13 cellular contexts compared by ENCODE assay signal in the genomic region with DNA sequence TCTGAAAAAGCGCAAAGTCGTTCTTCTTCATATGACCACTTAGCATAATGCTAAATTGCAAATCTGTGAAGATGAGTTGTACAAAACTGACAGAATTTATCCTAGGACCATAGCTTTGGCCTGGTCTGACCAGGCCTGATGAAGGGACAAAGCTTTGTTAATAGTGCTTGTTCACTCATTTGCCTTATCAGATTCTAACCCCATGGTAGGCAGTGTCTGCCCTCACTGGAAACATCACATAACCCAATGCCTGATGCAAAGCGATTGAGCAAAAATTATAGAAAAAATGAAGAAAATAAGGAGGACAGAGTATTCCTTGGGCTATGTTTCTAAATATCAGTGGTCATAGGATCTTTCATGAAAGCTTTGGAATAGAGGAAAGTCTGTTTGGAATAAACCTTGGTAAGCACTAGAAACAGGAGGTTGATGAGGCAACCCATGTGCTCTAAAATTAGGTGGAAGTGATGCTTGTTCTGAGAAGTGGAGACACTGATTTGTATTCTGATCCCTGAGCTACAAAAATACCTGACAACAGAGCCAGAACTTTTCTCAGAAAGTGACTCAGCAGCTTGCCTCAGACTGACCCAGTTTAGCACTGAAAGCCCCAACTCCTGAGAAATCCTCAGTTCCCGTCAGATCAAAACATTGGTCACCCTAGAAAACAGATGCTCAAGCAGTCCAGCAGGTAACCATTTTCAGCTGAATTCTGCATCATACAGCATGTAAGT.
DNase-seq lines count a peak whose midpoint lies in the region; ATAC-seq, FAIRE-seq and TF ChIP-seq lines count a peak whose summit lies in the region.
"Had no signal": no experiment of that assay in that cellular context is flagged by ENCODE, and none has a peak within 500 bp of the region (broad histone marks: within the 10 kb centered on the region; RNA-seq: fewer than 3 reads in every experiment).

No MANE protein-coding gene starts in this region.

- no peak overlapping the region for H2AK5ac ChIP-seq in mesenchymal stem cell (ENCODE audit: low read length, severe bottlenecking)

- no peak for DNase-seq in heart left ventricle
- DNase-seq in Right ventricle myocardium inferior (ENCODE audit: missing footprints), result no peak
- peak; percentile 8 for DNase-seq in cerebellar cortex (ENCODE audit: low spot score)
- DNase-seq in mesenchymal stem cell, result peak; percentile 68
- no peak for DNase-seq in aorta
- no peak for DNase-seq in urothelium cell line (ENCODE audit: low spot score)
- DNase-seq in WERI-Rb-1, result no peak
- no peak for DNase-seq in NCI-H1436 treated with DMSO at 0.1 percent for 48 hours (lab: John Stamatoyannopoulos, UW)
- DNase-seq: CD8-positive, alpha-beta memory T cell; endodermal cell; NCI-H1092 treated with DMSO at 0.1 percent for 48 hours; NCI-H2227 treated with DMSO at 0.1 percent for 48 hours; transverse colon had no signal

- H3K79me1 ChIP-seq in mesenchymal stem cell (replicated peaks; ENCODE audit: low read length, poor library complexity, severe bottlenecking), result no peaks in the 10 kb centered on the region

- TF ChIP-seq POLR2A in heart left ventricle (IDR thresholded peaks at IDR 0.05), result no peak

- H3K4me1 ChIP-seq in heart left ventricle (peaks cover 0 to 13% (median 0%) of the 10 kb centered on the region in 12 donors), mesenchymal stem cell (ENCODE audit: control insufficient read depth, insufficient read depth, low read depth, low read length) (peaks cover 7% of the 10 kb centered on the region), aorta (ENCODE audit: control insufficient read depth in 1 of 2, insufficient read depth in 2 of 2, low read length in 2 of 2) (peaks cover 0 to 3% of the 10 kb centered on the region in 2 donors)

- WGBS in heart left ventricle, 4 donors, result 88 to 95% (median 91%) methylated on average over 4 of the region's 4 CpGs
- WGBS in mesenchymal stem cell, result 90% methylated on average over 2 of the region's 4 CpGs
- 73 to 74% methylated on average over 4 of the region's 4 CpGs for WGBS in aorta, 2 donors

- no peak overlapping the region for H2BK120ac ChIP-seq in mesenchymal stem cell (ENCODE audit: low read depth, low read length)

- intact Hi-C loops in heart left ventricle (cut with DNase I), result no loop called here
- intact Hi-C loops in Right ventricle myocardium inferior (cut with DNase I), result no loop called here
- intact Hi-C loops in aorta (cut with DNase I), result loop anchor here in 1 of 2 donors (5.0 kb wide), 2 partner anchors 48 to 68 kb away; no protein-coding TSS in a partner anchor

- no peaks in the 10 kb centered on the region for H3K27me3 ChIP-seq in heart left ventricle
- no peaks in the 10 kb centered on the region for H3K27me3 ChIP-seq in mesenchymal stem cell (ENCODE audit: control insufficient read depth in 1 of 2, insufficient read depth in 1 of 2, low read length in 2 of 2)
- no peaks in the 10 kb centered on the region for H3K27me3 ChIP-seq in aorta (ENCODE audit: control insufficient read depth in 1 of 2, insufficient read depth in 2 of 2, low read length in 1 of 2)
- H3K27me3 ChIP-seq in WERI-Rb-1 (ENCODE audit: insufficient read depth, low read depth, severe bottlenecking), result no peaks in the 10 kb centered on the region
- H3K27me3 ChIP-seq: transverse colon had no signal

- no peak overlapping the region for H2BK5ac ChIP-seq in mesenchymal stem cell (ENCODE audit: low read depth, low read length, poor library complexity, severe bottlenecking)

- H3K4me3 ChIP-seq in heart left ventricle, result no peak overlapping the region
- H3K4me3 ChIP-seq in mesenchymal stem cell (ENCODE audit: insufficient read depth in 1 of 2, low read depth in 1 of 2, low read length in 2 of 2), result no peak overlapping the region
- no peak overlapping the region for H3K4me3 ChIP-seq in aorta (ENCODE audit: low read length in 2 of 2)
- no peak overlapping the region for H3K4me3 ChIP-seq in WERI-Rb-1 (ENCODE audit: low read depth, low read length)
- H3K4me3 ChIP-seq: transverse colon had no signal

- FAIRE-seq in urothelium cell line (lab: Jason Lieb, UNC), result no peak

- H2AFZ ChIP-seq in mesenchymal stem cell (ENCODE audit: low read depth, low read length), result no peak overlapping the region

- H4K8ac ChIP-seq in mesenchymal stem cell (ENCODE audit: low read length), result no peak overlapping the region

- H3K9ac ChIP-seq in mesenchymal stem cell (ENCODE audit: low read length), result no peak overlapping the region

- no peak overlapping the region for H3K14ac ChIP-seq in mesenchymal stem cell (ENCODE audit: low read length in 2 of 2)

- H3K27ac ChIP-seq in heart left ventricle, result no peak overlapping the region
- H3K27ac ChIP-seq in mesenchymal stem cell (ENCODE audit: low read length, poor library complexity, severe bottlenecking), result no peak overlapping the region
- H3K27ac ChIP-seq in aorta (ENCODE audit: low read depth in 1 of 2, low read length in 2 of 2), result peak overlapping the region in 1 of 2 donors; percentile 59
- H3K27ac ChIP-seq in WERI-Rb-1, result no peak overlapping the region

- no peak overlapping the region for H4K91ac ChIP-seq in mesenchymal stem cell (ENCODE audit: low read length)

- H2BK12ac ChIP-seq in mesenchymal stem cell (ENCODE audit: low read length in 2 of 2), result peak overlapping the region; percentile 10 to 28

- H3K23ac ChIP-seq in mesenchymal stem cell (ENCODE audit: low read length in 2 of 2), result no peak overlapping the region

- H3K4me2 ChIP-seq in mesenchymal stem cell (ENCODE audit: low read length, poor library complexity, severe bottlenecking), result no peak overlapping the region

- H2BK15ac ChIP-seq in mesenchymal stem cell (ENCODE audit: low read depth, poor library complexity, severe bottlenecking), result no peak overlapping the region

- H3K9me3 ChIP-seq in heart left ventricle (no peaks in the 10 kb centered on the region), mesenchymal stem cell (ENCODE audit: control insufficient read depth, low read length) (no peaks in the 10 kb centered on the region), aorta (ENCODE audit: control insufficient read depth, low read length) (no peaks in the 10 kb centered on the region), WERI-Rb-1 (ENCODE audit: severe bottlenecking) (no peaks in the 10 kb centered on the region)
- H3K9me3 ChIP-seq: transverse colon had no signal

- peak in 3 of 4 donors; percentile 47 to 74 (median 72) for ATAC-seq in heart left ventricle
- no peak for ATAC-seq in Right ventricle myocardium inferior
- peak; percentile 69 for ATAC-seq in aorta (ENCODE audit: low FRiP score)

- H3K36me3 ChIP-seq in heart left ventricle, result no peaks in the 10 kb centered on the region
- no peaks in the 10 kb centered on the region for H3K36me3 ChIP-seq in mesenchymal stem cell (ENCODE audit: control insufficient read depth in 1 of 2, insufficient read depth in 2 of 2, low read depth in 1 of 2, low read length in 2 of 2)
- no peaks in the 10 kb centered on the region for H3K36me3 ChIP-seq in aorta (ENCODE audit: control insufficient read depth in 1 of 2, insufficient read depth in 2 of 2, low read length in 1 of 2)
- no peaks in the 10 kb centered on the region for H3K36me3 ChIP-seq in WERI-Rb-1
- H3K36me3 ChIP-seq: transverse colon had no signal

- TF ChIP-seq CTCF in heart left ventricle (IDR thresholded peaks at IDR 0.05) (no peak), WERI-Rb-1 (IDR thresholded peaks at IDR 0.05; ENCODE audit: low read depth, low read length) (no peak)

- no peak overlapping the region for H3K4ac ChIP-seq in mesenchymal stem cell (ENCODE audit: low read depth in 1 of 2, low read length in 2 of 2)

- no peak overlapping the region for H3K18ac ChIP-seq in mesenchymal stem cell (ENCODE audit: low read depth in 1 of 2, low read length in 2 of 2)

Comparison
In these comparisons a context has a peak if more than half of its experiments do, and no peak if none do; other contexts are left out.
1. DNase-seq: peak in cerebellar cortex (single experiment) and mesenchymal stem cell (single experiment); none in heart left ventricle (0 of 5), Right ventricle myocardium inferior (single experiment), aorta (0 of 2), urothelium cell line (single experiment), WERI-Rb-1 (single experiment) and NCI-H1436 treated with DMSO at 0.1 percent for 48 hours (single experiment).